ENCODE assay signal across 21 cellular contexts in genomic region chr2:15745907-15746306, GRCh38.
DNase-seq lines count a peak whose midpoint lies in the region; ATAC-seq and TF ChIP-seq lines count a peak whose summit lies in the region.
"Had no signal": no experiment of that assay in that cellular context is flagged by ENCODE, and none has a peak within 500 bp of the region (broad histone marks: within the 10 kb centered on the region; RNA-seq: fewer than 3 reads in every experiment).

No MANE protein-coding gene starts in this region.

- H3K27ac Mint-ChIP-seq in type B pancreatic cell = peak overlapping the region; percentile 41
- no peak overlapping the region for H3K27ac Mint-ChIP-seq in stimulated activated naive B cell treated with anti-CD40 and anti-IgM and Interleukin-4, amounts not matched to agents 10 μg/mL and 1 μg/mL and 100 μg/mL, for 72 hours
- H3K27ac Mint-ChIP-seq: B cell, IgD-negative memory B cell had no signal

- peaks cover 17% of the 10 kb centered on the region for H3K9me3 ChIP-seq in left ventricle myocardium inferior (replicated peaks)
- H3K9me3 ChIP-seq: A549 had no signal

- no peak for DNase-seq in left ventricle myocardium inferior
- DNase-seq in left cardiac atrium = no peak
- DNase-seq in coronary artery (ENCODE audit: low spot score) = peak; percentile 52
- peak; percentile 56 for DNase-seq in islet precursor cell
- no peak for DNase-seq in type B pancreatic cell (ENCODE audit: extremely low spot score, unreplicated experiment)
- DNase-seq in stimulated activated naive B cell treated with anti-CD40 and anti-IgM and Interleukin-4, amounts not matched to agents 10 μg/mL and 1 μg/mL and 100 μg/mL, for 72 hours = no peak
- no peak for DNase-seq in NCI-H82 (lab: John Stamatoyannopoulos, UW)
- no peak for DNase-seq in activated effector memory CD4-positive, alpha-beta T cell treated with Interleukin-2 at 50 U/mL for 16 hours
- DNase-seq: DND-41, Karpas-422, NCI-H1694, NCI-H2081, NCI-H2171, NCI-H345, NCI-H524, NCI-H774 had no signal

- TF ChIP-seq CTCF in left ventricle myocardium inferior (IDR thresholded peaks at IDR 0.05; ENCODE audit: borderline replicate concordance) (no peak), coronary artery (IDR thresholded peaks at IDR 0.05) (no peak), type B pancreatic cell (conservative IDR thresholded peaks at IDR 0.05) (no peak)

- intact Hi-C loops in left ventricle myocardium inferior (cut with micrococcal nuclease) = no loop called here
- intact Hi-C loops in left cardiac atrium (cut with DNase I) = no loop called here

- H3K36me3 Mint-ChIP-seq in type B pancreatic cell = no peaks in the 10 kb centered on the region
- H3K36me3 Mint-ChIP-seq in stimulated activated naive B cell treated with anti-CD40 and anti-IgM and Interleukin-4, amounts not matched to agents 10 μg/mL and 1 μg/mL and 100 μg/mL, for 72 hours = peaks cover 0 to 1% of the 10 kb centered on the region in 2 donors
- H3K36me3 Mint-ChIP-seq: CD14-positive monocyte, IgD-negative memory B cell had no signal

- H3K27ac ChIP-seq in left ventricle myocardium inferior (replicated peaks) (peak overlapping the region; percentile 31), coronary artery (no peak overlapping the region)
- H3K27ac ChIP-seq: A549 had no signal

- no peaks in the 10 kb centered on the region for H3K36me3 ChIP-seq in left ventricle myocardium inferior

- H3K4me1 Mint-ChIP-seq in type B pancreatic cell (ENCODE audit: unreplicated experiment) = peaks cover 47% of the 10 kb centered on the region
- H3K4me1 Mint-ChIP-seq in stimulated activated naive B cell treated with anti-CD40 and anti-IgM and Interleukin-4, amounts not matched to agents 10 μg/mL and 1 μg/mL and 100 μg/mL, for 72 hours = no peaks in the 10 kb centered on the region
- H3K4me1 Mint-ChIP-seq: B cell, CD14-positive monocyte, IgD-negative memory B cell had no signal

- H3K4me1 ChIP-seq in left ventricle myocardium inferior = peaks cover 32% of the 10 kb centered on the region
- H3K4me1 ChIP-seq: A549 had no signal

- H3K27me3 ChIP-seq in left ventricle myocardium inferior (ENCODE audit: low read depth) = no peaks in the 10 kb centered on the region

- no peak overlapping the region for H3K4me3 Mint-ChIP-seq in type B pancreatic cell
- no peak overlapping the region for H3K4me3 Mint-ChIP-seq in stimulated activated naive B cell treated with anti-CD40 and anti-IgM and Interleukin-4, amounts not matched to agents 10 μg/mL and 1 μg/mL and 100 μg/mL, for 72 hours
- H3K4me3 Mint-ChIP-seq: B cell, CD14-positive monocyte, IgD-negative memory B cell had no signal

- H3K4me3 ChIP-seq in left ventricle myocardium inferior = no peak overlapping the region
- no peak overlapping the region for H3K4me3 ChIP-seq in coronary artery
- H3K4me3 ChIP-seq: A549 had no signal

- no peaks in the 10 kb centered on the region for H3K9me3 Mint-ChIP-seq in type B pancreatic cell
- peaks cover 0 to 3% of the 10 kb centered on the region in 2 donors for H3K9me3 Mint-ChIP-seq in stimulated activated naive B cell treated with anti-CD40 and anti-IgM and Interleukin-4, amounts not matched to agents 10 μg/mL and 1 μg/mL and 100 μg/mL, for 72 hours

- ATAC-seq in left cardiac atrium = no peak
- ATAC-seq in stimulated activated naive B cell treated with anti-CD40 and anti-IgM and Interleukin-4, amounts not matched to agents 10 μg/mL and 1 μg/mL and 100 μg/mL, for 72 hours (replicated peaks) = no peak
- ATAC-seq: A549, Panc1 had no signal

- no peaks in the 10 kb centered on the region for H3K27me3 Mint-ChIP-seq in type B pancreatic cell
- H3K27me3 Mint-ChIP-seq in stimulated activated naive B cell treated with anti-CD40 and anti-IgM and Interleukin-4, amounts not matched to agents 10 μg/mL and 1 μg/mL and 100 μg/mL, for 72 hours = peaks cover 9 to 23% of the 10 kb centered on the region in 2 donors

Comparison
In these comparisons a context has a peak if more than half of its experiments do, and no peak if none do; other contexts are left out.
1. DNase-seq: peak in coronary artery (single experiment) and islet precursor cell (single experiment); none in left ventricle myocardium inferior (single experiment), left cardiac atrium (single experiment), type B pancreatic cell (single experiment), stimulated activated naive B cell treated with anti-CD40 and anti-IgM and Interleukin-4, amounts not matched to agents 10 μg/mL and 1 μg/mL and 100 μg/mL, for 72 hours (single experiment), NCI-H82 (single experiment) and activated effector memory CD4-positive, alpha-beta T cell treated with Interleukin-2 at 50 U/mL for 16 hours (single experiment).